Comparison of ENCODE assay signal across 9 cellular contexts in the genomic region with DNA sequence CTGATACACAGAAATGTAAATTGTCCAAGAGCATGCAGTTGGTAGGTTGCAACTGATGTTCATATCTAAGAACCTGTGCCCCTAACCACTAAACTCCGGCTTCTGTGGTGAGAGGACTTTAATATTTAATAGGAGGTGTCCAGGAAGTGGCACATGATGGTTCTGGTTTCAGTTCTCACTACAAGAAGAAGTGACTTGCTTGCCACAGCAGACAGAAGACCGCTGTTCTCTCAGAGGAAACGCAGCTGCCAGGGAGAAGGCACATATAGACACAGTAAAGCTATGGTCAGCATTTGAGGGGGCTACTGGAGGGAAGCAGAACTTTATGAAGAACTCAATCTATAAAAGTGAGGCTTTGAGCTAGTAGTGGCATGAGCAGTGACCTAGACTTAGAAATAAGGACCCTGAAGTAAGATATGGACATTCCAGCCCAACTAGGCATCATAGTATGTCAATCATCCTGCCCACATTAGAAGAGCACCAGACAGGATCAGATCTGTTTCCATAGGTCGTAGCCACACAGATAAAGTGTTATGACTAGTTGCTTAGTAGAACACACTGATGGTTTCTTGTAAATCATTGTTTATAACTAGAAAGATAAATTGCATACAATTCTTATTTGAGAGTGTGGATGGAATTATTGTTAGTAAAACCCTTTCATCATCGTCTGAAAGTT.
A peak's percentile ranks its signal among the peaks of the same experiment; 100 is the strongest.
DNase-seq lines count a peak whose midpoint lies in the region; ATAC-seq lines count a peak whose summit lies in the region.
"Had no signal": no experiment of that assay in that cellular context is flagged by ENCODE, and none has a peak within 500 bp of the region (broad histone marks: within the 10 kb centered on the region; RNA-seq: fewer than 3 reads in every experiment).

No MANE protein-coding gene starts in this region.

- peaks cover 13% of the 10 kb centered on the region for H3K4me1 Mint-ChIP-seq in central memory CD8-positive, alpha-beta T cell

- H3K36me3 Mint-ChIP-seq in central memory CD8-positive, alpha-beta T cell (ENCODE audit: insufficient read depth) = no peaks in the 10 kb centered on the region

- H3K9me3 ChIP-seq in effector memory CD4-positive, alpha-beta T cell (ENCODE audit: control insufficient read depth, low read length) = no peaks in the 10 kb centered on the region

- no peak overlapping the region for H3K4me3 ChIP-seq in effector memory CD4-positive, alpha-beta T cell (ENCODE audit: insufficient read depth, low read depth, low read length, poor library complexity, severe bottlenecking)

- H3K27ac Mint-ChIP-seq in central memory CD8-positive, alpha-beta T cell (ENCODE audit: low read depth) = peak overlapping the region; percentile 11

- H3K27ac ChIP-seq in effector memory CD4-positive, alpha-beta T cell (ENCODE audit: insufficient read depth, low read length, poor library complexity, severe bottlenecking) = no peak overlapping the region
- H3K27ac ChIP-seq: C4-2B had no signal

- peak overlapping the region; percentile 10 for H3K4me3 Mint-ChIP-seq in central memory CD8-positive, alpha-beta T cell

- ATAC-seq in GM21381 (IDR thresholded peaks at IDR 0.05; ENCODE audit: unreplicated experiment) = peak; percentile 97
- peak; percentile 74 for ATAC-seq in HG03442 (IDR thresholded peaks at IDR 0.05; ENCODE audit: unreplicated experiment)
- ATAC-seq in central memory CD8-positive, alpha-beta T cell (replicated peaks; ENCODE audit: extremely low read depth, poor library complexity, severe bottlenecking) = peak; percentile 74

- H3K27me3 ChIP-seq in effector memory CD4-positive, alpha-beta T cell (replicated peaks; ENCODE audit: control insufficient read depth, insufficient read depth, low read length, poor library complexity, severe bottlenecking) = no peaks in the 10 kb centered on the region

- H3K27me3 Mint-ChIP-seq in central memory CD8-positive, alpha-beta T cell = peaks cover 39% of the 10 kb centered on the region

- no peaks in the 10 kb centered on the region for H3K4me1 ChIP-seq in effector memory CD4-positive, alpha-beta T cell (ENCODE audit: control insufficient read depth, insufficient read depth, low read length, poor library complexity, severe bottlenecking)

- DNase-seq in CD1c-positive myeloid dendritic cell (ENCODE audit: extremely low spot score) (peak; percentile 80), RKO (ENCODE audit: low spot score) (no peak), HCEC 1CT (no peak)
- no peak for DNase-seq in central memory CD8-positive, alpha-beta T cell (ENCODE audit: low spot score in 2 of 2)
- DNase-seq in effector memory CD4-positive, alpha-beta T cell = no peak
- no peak for DNase-seq in activated CD8-positive, alpha-beta memory T cell treated with anti-CD3 and anti-CD28 coated beads for 24 hours

- H3K9me3 Mint-ChIP-seq in central memory CD8-positive, alpha-beta T cell = no peaks in the 10 kb centered on the region

- no peaks in the 10 kb centered on the region for H3K36me3 ChIP-seq in effector memory CD4-positive, alpha-beta T cell (ENCODE audit: control insufficient read depth, insufficient read depth, low read length)
